8 cellular contexts compared by ENCODE assay signal in genomic region chr15:33735637-33736247, GRCh38.
DNase-seq lines count a peak whose midpoint lies in the region; ATAC-seq and TF ChIP-seq lines count a peak whose summit lies in the region.

No MANE protein-coding gene starts in this region.

- H3K4me3 ChIP-seq in GM12865 (ENCODE audit: low read depth, low read length) (no peak overlapping the region), lower lobe of right lung (no peak overlapping the region), spleen (no peak overlapping the region)

- no peaks in the 10 kb centered on the region for H3K36me3 Mint-ChIP-seq in stimulated activated effector memory CD8-positive, alpha-beta T cell treated with anti-CD3 and anti-CD28 coated beads, Interleukin-12 subunit alpha, Interleukin-12 subunit beta, amount 100 ng/mL, for 72 hours

- H3K4me3 Mint-ChIP-seq in stimulated activated effector memory CD8-positive, alpha-beta T cell treated with anti-CD3 and anti-CD28 coated beads, Interleukin-12 subunit alpha, Interleukin-12 subunit beta, amount 100 ng/mL, for 72 hours = no peak overlapping the region

- TF ChIP-seq POLR2A in spleen (IDR thresholded peaks at IDR 0.05) = no peak

- no peak for ATAC-seq in lower lobe of right lung
- no peak for ATAC-seq in stimulated activated effector memory CD8-positive, alpha-beta T cell treated with anti-CD3 and anti-CD28 coated beads, Interleukin-12 subunit alpha, Interleukin-12 subunit beta, amount 100 ng/mL, for 72 hours

- H3K27ac ChIP-seq in 22Rv1 (no peak overlapping the region), lower lobe of right lung (no peak overlapping the region), spleen (no peak overlapping the region)

- H3K9me3 Mint-ChIP-seq in stimulated activated effector memory CD8-positive, alpha-beta T cell treated with anti-CD3 and anti-CD28 coated beads, Interleukin-12 subunit alpha, Interleukin-12 subunit beta, amount 100 ng/mL, for 72 hours = no peaks in the 10 kb centered on the region

- H3K9me3 ChIP-seq in lower lobe of right lung (no peaks in the 10 kb centered on the region), spleen (no peaks in the 10 kb centered on the region)

- TF ChIP-seq CTCF in 22Rv1 (IDR thresholded peaks at IDR 0.05) (peak; percentile 82), GM12865 (IDR thresholded peaks at IDR 0.05; ENCODE audit: insufficient read depth, low read depth, low read length, missing control alignments) (peak; percentile 58), lower lobe of right lung (IDR thresholded peaks at IDR 0.05) (peak; percentile 40), spleen (IDR thresholded peaks at IDR 0.05 in 8 of 11, conservative IDR thresholded peaks at IDR 0.05 in 3 of 11) (peak in 4 of 11 experiments; percentile 18 to 28 (median 26))

- H3K27me3 ChIP-seq in lower lobe of right lung (ENCODE audit: low read depth) = no peaks in the 10 kb centered on the region
- no peaks in the 10 kb centered on the region for H3K27me3 ChIP-seq in spleen (replicated peaks in 1 of 7)

- intact Hi-C loops in lower lobe of right lung (cut with DNase I) (no loop called here), spleen (cut with DNase I; ENCODE audit: low total_unique reads) (no loop called here)

- H3K4me1 ChIP-seq in lower lobe of right lung (no peaks in the 10 kb centered on the region), spleen (no peaks in the 10 kb centered on the region)

- H3K27ac Mint-ChIP-seq in stimulated activated effector memory CD8-positive, alpha-beta T cell treated with anti-CD3 and anti-CD28 coated beads, Interleukin-12 subunit alpha, Interleukin-12 subunit beta, amount 100 ng/mL, for 72 hours = no peak overlapping the region

- peak; percentile 68 for DNase-seq in GM12865 (ENCODE audit: low read depth)
- peak; percentile 13 for DNase-seq in NCI-H146 (lab: John Stamatoyannopoulos, UW)
- DNase-seq in astrocyte of the hippocampus (ENCODE audit: low read depth, low spot score) = peak; percentile 70
- no peak for DNase-seq in lower lobe of right lung
- no peak for DNase-seq in kidney glomerular epithelial cell (lab: John Stamatoyannopoulos, UW)
- DNase-seq in stimulated activated effector memory CD8-positive, alpha-beta T cell treated with anti-CD3 and anti-CD28 coated beads, Interleukin-12 subunit alpha, Interleukin-12 subunit beta, amount 100 ng/mL, for 72 hours (ENCODE audit: low spot score in 2 of 2) = no peak
- DNase-seq in spleen = no peak

- peaks cover 6% of the 10 kb centered on the region for H3K4me1 Mint-ChIP-seq in stimulated activated effector memory CD8-positive, alpha-beta T cell treated with anti-CD3 and anti-CD28 coated beads, Interleukin-12 subunit alpha, Interleukin-12 subunit beta, amount 100 ng/mL, for 72 hours

- no peaks in the 10 kb centered on the region for H3K36me3 ChIP-seq in lower lobe of right lung
- H3K36me3 ChIP-seq in spleen = no peaks in the 10 kb centered on the region

- 48 to 60% (median 54%) methylated on average over 7 of the region's 7 CpGs for WGBS in spleen, 5 donors

Comparison
In these comparisons a context has a peak if more than half of its experiments do, and no peak if none do; other contexts are left out.
1. DNase-seq: peak in GM12865 (single experiment), NCI-H146 (single experiment) and astrocyte of the hippocampus (single experiment); none in lower lobe of right lung (single experiment), kidney glomerular epithelial cell (single experiment), stimulated activated effector memory CD8-positive, alpha-beta T cell treated with anti-CD3 and anti-CD28 coated beads, Interleukin-12 subunit alpha, Interleukin-12 subunit beta, amount 100 ng/mL, for 72 hours (0 of 2) and spleen (single experiment).